ENCODE assay signal across 22 cellular contexts in the genomic region with DNA sequence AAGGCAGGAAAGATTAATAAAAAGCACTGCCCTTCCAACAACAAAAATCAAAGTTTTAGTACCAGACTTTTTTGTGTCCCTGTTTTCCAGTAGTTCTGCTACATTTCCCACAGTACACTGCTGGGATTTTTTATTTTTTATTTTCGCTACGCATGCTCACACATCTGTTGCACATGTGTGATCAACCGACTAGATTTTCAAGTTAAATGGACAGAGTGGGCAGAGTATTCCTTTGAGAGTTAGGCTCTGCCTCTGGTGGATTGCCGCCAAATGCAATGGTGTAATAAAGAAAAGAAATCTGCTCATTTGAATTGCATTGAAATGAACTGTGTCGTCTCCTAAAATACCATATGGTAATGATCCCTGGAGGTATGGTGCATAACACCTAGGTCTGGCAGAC.
DNase-seq lines count a peak whose midpoint lies in the region; ATAC-seq and TF ChIP-seq lines count a peak whose summit lies in the region.
"Had no signal": no experiment of that assay in that cellular context is flagged by ENCODE, and none has a peak within 500 bp of the region (broad histone marks: within the 10 kb centered on the region; RNA-seq: fewer than 3 reads in every experiment).

No MANE protein-coding gene starts in this region.

- peak overlapping the region; percentile 71 to 81 for H3K27ac ChIP-seq in breast epithelium
- no peak overlapping the region for H3K27ac ChIP-seq in mammary epithelial cell (ENCODE audit: insufficient read depth, low read depth, low read length)
- peak overlapping the region; percentile 60 to 74 for H3K27ac ChIP-seq in right atrium auricular region
- peak overlapping the region; percentile 17 to 37 for H3K27ac ChIP-seq in tibial artery
- H3K27ac ChIP-seq in CD4-positive, alpha-beta T cell (ENCODE audit: low read depth, low read length) = no peak overlapping the region
- H3K27ac ChIP-seq in spleen = peak overlapping the region in 3 of 8 donors; percentile 16 to 22 (median 17)
- H3K27ac ChIP-seq: ascending aorta, KMS-11 had no signal

- no peaks in the 10 kb centered on the region for H3K36me3 Mint-ChIP-seq in CD4-positive, alpha-beta T cell (ENCODE audit: low read depth)
- H3K36me3 Mint-ChIP-seq: mesothelial cell of epicardium, T-cell, WTC11 had no signal

- peaks cover 5 to 9% of the 10 kb centered on the region in 2 donors for H3K4me1 ChIP-seq in breast epithelium
- no peaks in the 10 kb centered on the region for H3K4me1 ChIP-seq in mammary epithelial cell (ENCODE audit: insufficient read depth, low read length)
- H3K4me1 ChIP-seq in right atrium auricular region = peaks cover 0 to 38% of the 10 kb centered on the region in 2 donors
- H3K4me1 ChIP-seq in tibial artery = peaks cover 0 to 52% (median 16%) of the 10 kb centered on the region in 4 donors
- peaks cover 0 to 17% (median 8%) of the 10 kb centered on the region in 6 donors for H3K4me1 ChIP-seq in spleen

- BruUV-seq in mammary epithelial cell (replicated peaks; lab: Mats Ljungman, UMichigan) = no TSS peak

- TF ChIP-seq CTCF in breast epithelium (IDR thresholded peaks at IDR 0.05) = no peak
- TF ChIP-seq CTCF in mammary epithelial cell (conservative IDR thresholded peaks at IDR 0.05 in 1 of 2, IDR thresholded peaks at IDR 0.05 in 1 of 2; ENCODE audit: extremely low read depth in 1 of 2, insufficient read depth in 1 of 2, low read depth in 1 of 2, low read length in 2 of 2) = no peak
- TF ChIP-seq CTCF in choroid plexus epithelial cell (conservative IDR thresholded peaks at IDR 0.05; ENCODE audit: low read depth, low read length) = no peak
- TF ChIP-seq CTCF in right atrium auricular region (IDR thresholded peaks at IDR 0.05) = no peak
- TF ChIP-seq CTCF in tibial artery (IDR thresholded peaks at IDR 0.05) = no peak
- TF ChIP-seq CTCF in CD4-positive, alpha-beta T cell (IDR thresholded peaks at IDR 0.05) = no peak
- TF ChIP-seq CTCF in spleen (IDR thresholded peaks at IDR 0.05 in 8 of 11, conservative IDR thresholded peaks at IDR 0.05 in 3 of 11) = no peak

- H3K36me3 ChIP-seq in breast epithelium (no peaks in the 10 kb centered on the region), mammary epithelial cell (ENCODE audit: insufficient read depth, low read length) (no peaks in the 10 kb centered on the region), right atrium auricular region (no peaks in the 10 kb centered on the region), tibial artery (no peaks in the 10 kb centered on the region), spleen (no peaks in the 10 kb centered on the region)
- H3K36me3 ChIP-seq: ascending aorta had no signal

- TF ChIP-seq POLR2A in breast epithelium (IDR thresholded peaks at IDR 0.05) (no peak), spleen (IDR thresholded peaks at IDR 0.05) (no peak)

- H3K4me3 Mint-ChIP-seq in CD4-positive, alpha-beta T cell = no peak overlapping the region
- H3K4me3 Mint-ChIP-seq: HFFc6, mesothelial cell of epicardium, T-cell, WTC11 had no signal

- peak overlapping the region in 2 of 3 donors; percentile 0 to 49 for H3K4me3 ChIP-seq in breast epithelium
- no peak overlapping the region for H3K4me3 ChIP-seq in mammary epithelial cell (replicated peaks in 1 of 3; ENCODE audit: insufficient read depth in 1 of 3, low read depth in 2 of 3, low read length in 3 of 3)
- no peak overlapping the region for H3K4me3 ChIP-seq in choroid plexus epithelial cell (ENCODE audit: low read depth, low read length)
- H3K4me3 ChIP-seq in right atrium auricular region = peak overlapping the region in 1 of 2 donors; percentile 22
- H3K4me3 ChIP-seq in tibial artery = peak overlapping the region in 1 of 2 donors; percentile 1
- no peak overlapping the region for H3K4me3 ChIP-seq in spleen
- H3K4me3 ChIP-seq: ascending aorta had no signal

- H3K4me1 Mint-ChIP-seq in CD4-positive, alpha-beta T cell (ENCODE audit: low read depth) = peaks cover 6% of the 10 kb centered on the region

- no peak overlapping the region for H3K27ac Mint-ChIP-seq in CD4-positive, alpha-beta T cell
- H3K27ac Mint-ChIP-seq: HFFc6, mesothelial cell of epicardium, T-cell, WTC11 had no signal

- POLR2A ChIA-PET in CD4-positive, alpha-beta T cell (lab: Charles Lee) = no interaction called here

- intact Hi-C loops in breast epithelium (cut with DNase I; ENCODE audit: low total_unique reads) = loop anchor here (10.0 kb wide), 1 partner anchor 379 kb away; the partner anchor contains the start of gene MEOX2
- intact Hi-C loops in mammary epithelial cell (cut with micrococcal nuclease) = no loop called here
- intact Hi-C loops in tibial artery (cut with DNase I; ENCODE audit: low total_unique reads) = no loop called here
- intact Hi-C loops in CD4-positive, alpha-beta T cell (cut with DNase I, micrococcal nuclease) = no loop called here
- intact Hi-C loops in spleen (cut with DNase I; ENCODE audit: low total_unique reads) = no loop called here

- CTCF ChIA-PET in mammary epithelial cell (lab: Charles Lee; ENCODE audit: low non-redundant PET) = no interaction called here
- CTCF ChIA-PET in CD4-positive, alpha-beta T cell (lab: Charles Lee) = no interaction called here

- ATAC-seq in CD4-positive, alpha-beta T cell (ENCODE audit: poor library complexity) = no peak
- ATAC-seq: Panc1, T-cell, WTC11 had no signal

- H3K27me3 Mint-ChIP-seq in CD4-positive, alpha-beta T cell = no peaks in the 10 kb centered on the region

- H3K4me2 ChIP-seq in mammary epithelial cell (ENCODE audit: insufficient read depth, low read depth, low read length) = no peak overlapping the region
- H3K4me2 ChIP-seq: KMS-11 had no signal

- no peaks in the 10 kb centered on the region for H3K79me2 ChIP-seq in mammary epithelial cell (ENCODE audit: insufficient read depth, low read length)

- H3K27me3 ChIP-seq in breast epithelium = no peaks in the 10 kb centered on the region
- H3K27me3 ChIP-seq in mammary epithelial cell (ENCODE audit: insufficient read depth, low read length) = no peaks in the 10 kb centered on the region
- H3K27me3 ChIP-seq in right atrium auricular region = no peaks in the 10 kb centered on the region
- H3K27me3 ChIP-seq in tibial artery = no peaks in the 10 kb centered on the region
- no peaks in the 10 kb centered on the region for H3K27me3 ChIP-seq in CD4-positive, alpha-beta T cell (ENCODE audit: control insufficient read depth, insufficient read depth, low read length)
- H3K27me3 ChIP-seq in spleen (replicated peaks in 1 of 7) = no peaks in the 10 kb centered on the region
- H3K27me3 ChIP-seq: ascending aorta had no signal

- H4K20me1 ChIP-seq in mammary epithelial cell (ENCODE audit: insufficient read depth, low read length) = no peaks in the 10 kb centered on the region

- WGBS in mammary epithelial cell (ENCODE audit: low coverage, missing lambda C conversion rate) = 74% methylated on average over 5 of the region's 5 CpGs
- WGBS in spleen, 5 donors = 77 to 92% (median 88%) methylated on average over 5 of the region's 5 CpGs

- H3K9me3 Mint-ChIP-seq in CD4-positive, alpha-beta T cell = no peaks in the 10 kb centered on the region
- H3K9me3 Mint-ChIP-seq: HFFc6, mesothelial cell of epicardium, T-cell, WTC11 had no signal

- no peak overlapping the region for H2AFZ ChIP-seq in mammary epithelial cell (ENCODE audit: low read depth, low read length)

- H3K9me3 ChIP-seq in breast epithelium = no peaks in the 10 kb centered on the region
- H3K9me3 ChIP-seq in mammary epithelial cell (replicated peaks; ENCODE audit: insufficient read depth, low read length) = no peaks in the 10 kb centered on the region
- H3K9me3 ChIP-seq in right atrium auricular region = no peaks in the 10 kb centered on the region
- H3K9me3 ChIP-seq in tibial artery = no peaks in the 10 kb centered on the region
- no peaks in the 10 kb centered on the region for H3K9me3 ChIP-seq in CD4-positive, alpha-beta T cell (ENCODE audit: control insufficient read depth, low read length)
- no peaks in the 10 kb centered on the region for H3K9me3 ChIP-seq in spleen
- H3K9me3 ChIP-seq: ascending aorta had no signal

- in situ Hi-C loops in mammary epithelial cell (cut with MboI; ENCODE audit: low sequenced_read_pairs in 2 of 2) = loop anchor here (10.0 to 25.0 kb wide), 3 partner anchors 749 to 1326 kb away; no protein-coding TSS in a partner anchor

- DNase-seq in breast epithelium (ENCODE audit: low spot score in 2 of 2) (no peak), mammary epithelial cell (no peak), choroid plexus epithelial cell (ENCODE audit: low read depth) (peak; percentile 39), right atrium auricular region (ENCODE audit: low spot score) (no peak), tibial artery (no peak), kidney tubule cell (ENCODE audit: low spot score) (no peak), spleen (no peak)
- DNase-seq in CD4-positive, alpha-beta T cell = no peak
- DNase-seq: activated effector memory CD4-positive, alpha-beta T cell treated with Interleukin-2 at 50 U/mL for 16 hours; COR-L47; foreskin melanocyte; GDM1; HFFc6; NCI-H1417 treated with DMSO at 0.1 percent for 48 hours; NCI-H510A; substantia nigra; T-cell had no signal

- H3K9ac ChIP-seq in mammary epithelial cell (ENCODE audit: insufficient read depth, low read length) = no peak overlapping the region
- H3K9ac ChIP-seq: KMS-11 had no signal

- dilution Hi-C loops in mammary epithelial cell (cut with HindIII; ENCODE audit: low sequenced_read_pairs) = loop anchor here (25.0 kb wide), 1 partner anchor 726 kb away; no protein-coding TSS in a partner anchor

Comparison
In these comparisons a context has a peak if more than half of its experiments do, and no peak if none do; other contexts are left out.
1. H3K27ac ChIP-seq: peak in breast epithelium (2 of 2), right atrium auricular region (2 of 2) and tibial artery (2 of 2); none in mammary epithelial cell (single experiment) and CD4-positive, alpha-beta T cell (single experiment).
2. H3K4me3 ChIP-seq: peak in breast epithelium (2 of 3); none in mammary epithelial cell (0 of 3), choroid plexus epithelial cell (single experiment) and spleen (0 of 8).